17 cellular contexts compared by ENCODE assay signal in genomic region chr1:204091787-204092312, GRCh38.
"Had no signal": no experiment of that assay in that cellular context is flagged by ENCODE, and none has a peak within 500 bp of the region (broad histone marks: within the 10 kb centered on the region; RNA-seq: fewer than 3 reads in every experiment).

No MANE protein-coding gene starts in this region.

- H3K27ac ChIP-seq: foreskin keratinocyte had no signal

- H3K27ac Mint-ChIP-seq: activated naive CD4-positive, alpha-beta T cell treated with anti-CD3 and anti-CD28 coated beads, Interleukin-2, amount 10 ng/mL, durations not matched to agents 7 days and 5 days; activated T-helper 2 cell treated with anti-CD3 and anti-CD28 coated beads, Interferon-gamma antibody, Interleukin-2, Interleukin-4, amounts not matched to agents 10 μg/mL and 5 μg/mL and 100 μg/mL, durations not matched to agents 14 hours and 24 hours and 36 hours; mesothelial cell of epicardium; stimulated activated memory B cell treated with anti-CD40 and anti-IgM and Interleukin-4, amounts not matched to agents 10 μg/mL and 1 μg/mL and 100 μg/mL, for 72 hours had no signal

- H3K36me3 Mint-ChIP-seq: activated naive CD4-positive, alpha-beta T cell treated with anti-CD3 and anti-CD28 coated beads, Interleukin-2, amount 10 ng/mL, durations not matched to agents 7 days and 5 days; immature natural killer cell; mesothelial cell of epicardium; stimulated activated memory B cell treated with anti-CD40 and anti-IgM and Interleukin-4, amounts not matched to agents 10 μg/mL and 1 μg/mL and 100 μg/mL, for 72 hours had no signal

- ATAC-seq: foreskin keratinocyte; SK-N-SH treated with all-trans-retinoic acid at 6 μM for 48 hours; stimulated activated memory B cell treated with anti-CD40 and anti-IgM and Interleukin-4, amounts not matched to agents 10 μg/mL and 1 μg/mL and 100 μg/mL, for 72 hours had no signal

- H3K4me3 Mint-ChIP-seq: activated naive CD4-positive, alpha-beta T cell treated with anti-CD3 and anti-CD28 coated beads, Interleukin-2, amount 10 ng/mL, durations not matched to agents 7 days and 5 days; immature natural killer cell; mesothelial cell of epicardium; stimulated activated memory B cell treated with anti-CD40 and anti-IgM and Interleukin-4, amounts not matched to agents 10 μg/mL and 1 μg/mL and 100 μg/mL, for 72 hours had no signal

- H3K4me3 ChIP-seq: adrenal gland, colonic mucosa, lung, pancreas had no signal

- H3K27me3 ChIP-seq: adrenal gland, colonic mucosa, foreskin keratinocyte, pancreas had no signal

- H3K9me3 ChIP-seq: adrenal gland, colonic mucosa, pancreas had no signal

- H3K36me3 ChIP-seq: adrenal gland, colonic mucosa, pancreas had no signal

- H3K9me3 Mint-ChIP-seq: activated naive CD4-positive, alpha-beta T cell treated with anti-CD3 and anti-CD28 coated beads, Interleukin-2, amount 10 ng/mL, durations not matched to agents 7 days and 5 days; activated T-helper 2 cell treated with anti-CD3 and anti-CD28 coated beads, Interferon-gamma antibody, Interleukin-2, Interleukin-4, amounts not matched to agents 10 μg/mL and 5 μg/mL and 100 μg/mL, durations not matched to agents 14 hours and 24 hours and 36 hours; immature natural killer cell; mesothelial cell of epicardium; stimulated activated memory B cell treated with anti-CD40 and anti-IgM and Interleukin-4, amounts not matched to agents 10 μg/mL and 1 μg/mL and 100 μg/mL, for 72 hours had no signal

- H3K4me1 Mint-ChIP-seq: activated naive CD4-positive, alpha-beta T cell treated with anti-CD3 and anti-CD28 coated beads, Interleukin-2, amount 10 ng/mL, durations not matched to agents 7 days and 5 days; stimulated activated memory B cell treated with anti-CD40 and anti-IgM and Interleukin-4, amounts not matched to agents 10 μg/mL and 1 μg/mL and 100 μg/mL, for 72 hours had no signal

- DNase-seq: activated CD4-positive, alpha-beta T cell treated with anti-CD3 and anti-CD28 coated beads for 1 hour; activated CD4-positive, alpha-beta T cell treated with anti-CD3 and anti-CD28 coated beads, Interleukin-2, amount 50 U/mL, for 48 hours; activated naive CD4-positive, alpha-beta T cell treated with anti-CD3 and anti-CD28 coated beads, Interleukin-2, amount 10 ng/mL, durations not matched to agents 7 days and 5 days; adrenal gland; caudate nucleus; colonic mucosa; foreskin keratinocyte; immature natural killer cell; pancreas; T-helper 1 cell; T1000; trophoblast cell had no signal

- FAIRE-seq: pancreas had no signal
